In the genomic region with DNA sequence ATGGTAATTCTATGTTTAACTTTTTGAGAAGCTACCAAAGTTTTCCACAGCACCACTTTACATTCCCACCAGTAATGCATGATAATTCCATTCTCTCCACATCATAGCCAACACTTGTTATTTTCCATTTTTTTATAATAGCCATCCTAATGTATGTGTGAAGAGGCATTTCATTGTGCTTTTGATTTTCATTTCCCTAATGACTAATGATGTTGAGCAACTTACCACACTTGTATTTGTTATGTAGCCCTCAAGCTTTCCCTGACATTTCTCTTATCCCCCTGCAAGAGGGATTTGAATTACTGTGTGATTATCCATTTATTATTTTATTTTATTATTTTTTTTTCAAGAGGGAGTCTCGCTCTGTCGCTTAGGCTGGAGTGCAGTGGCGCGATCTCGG, we compare ENCODE assay signal across 22 cellular contexts.
"Had no signal": no experiment of that assay in that cellular context is flagged by ENCODE, and none has a peak within 500 bp of the region (broad histone marks: within the 10 kb centered on the region; RNA-seq: fewer than 3 reads in every experiment).

No MANE protein-coding gene starts in this region.

- DNase-seq: activated CD4-positive, alpha-beta T cell treated with anti-CD3 and anti-CD28 coated beads, Interleukin-2, amount 10 ng/mL, durations not matched to agents 24 days and 14 days; activated CD8-positive, alpha-beta T cell treated with anti-CD3 and anti-CD28 coated beads for 36 hours; activated naive CD4-positive, alpha-beta T cell; activated naive CD8-positive, alpha-beta T cell treated with anti-CD3 and anti-CD28 coated beads for 36 hours; activated T-cell treated with anti-CD3 and anti-CD28 coated beads, Interleukin-2, amount 50 U/mL, for 1 hour; body of pancreas; caudate nucleus; dorsolateral prefrontal cortex; endodermal cell; foreskin keratinocyte; hypothalamus; islet precursor cell; left colon; lower lobe of right lung; nephron progenitor cell; nucleus accumbens; sigmoid colon; stimulated activated CD4-positive, alpha-beta T cell treated with anti-CD3 and anti-CD28 coated beads, Interleukin-4, amount 100 ng/mL, for 24 hours; T1000; thyroid gland had no signal

- H3K4me3 ChIP-seq: body of pancreas, dorsolateral prefrontal cortex, lower lobe of right lung, sigmoid colon, thyroid gland had no signal

- H3K9me3 ChIP-seq: body of pancreas, lower lobe of right lung, sigmoid colon, thyroid gland had no signal

- H3K27ac ChIP-seq: body of pancreas, dorsolateral prefrontal cortex, foreskin keratinocyte, lower lobe of right lung, sigmoid colon, thyroid gland had no signal

- H3K4me1 ChIP-seq: foreskin keratinocyte, thyroid gland had no signal

- H3K27me3 ChIP-seq: body of pancreas, dorsolateral prefrontal cortex, foreskin keratinocyte, sigmoid colon, thyroid gland had no signal

- H3K36me3 ChIP-seq: lower lobe of right lung, sigmoid colon, thyroid gland had no signal

- ATAC-seq: activated CD8-positive, alpha-beta T cell treated with anti-CD3 and anti-CD28 coated beads for 36 hours; activated T-helper 17 cell treated with anti-CD3 and anti-CD28 coated beads, Interleukin-2, amount 50 U/mL, for 72 hours; body of pancreas; foreskin keratinocyte; left colon; lower lobe of right lung; stimulated activated effector memory CD8-positive, alpha-beta T cell treated with anti-CD3 and anti-CD28 coated beads, Interleukin-12 subunit alpha, Interleukin-12 subunit beta, amount 100 ng/mL, for 72 hours had no signal
